18 cellular contexts compared by ENCODE assay signal in genomic region chr11:28837599-28837998, GRCh38.
"Had no signal": no experiment of that assay in that cellular context is flagged by ENCODE, and none has a peak within 500 bp of the region (broad histone marks: within the 10 kb centered on the region; RNA-seq: fewer than 3 reads in every experiment).

No MANE protein-coding gene starts in this region.

- H3K36me3 ChIP-seq: colonic mucosa, gastroesophageal sphincter, heart left ventricle, left ventricle myocardium inferior, pancreas, upper lobe of right lung had no signal

- H3K9me3 Mint-ChIP-seq: activated CD4-positive, alpha-beta T cell treated with anti-CD3 and anti-CD28 coated beads, Interleukin-2, amount 10 ng/mL, durations not matched to agents 24 days and 14 days; activated T-cell treated with anti-CD3 and anti-CD28 coated beads, Interleukin-2, amount 50 U/mL, for 4 hours had no signal

- H3K9me3 ChIP-seq: colonic mucosa, gastroesophageal sphincter, heart left ventricle, left ventricle myocardium inferior, mucosa of descending colon, pancreas, upper lobe of right lung had no signal

- DNase-seq: activated CD4-positive, alpha-beta T cell treated with anti-CD3 and anti-CD28 coated beads, Interleukin-2, amount 10 ng/mL, durations not matched to agents 24 days and 14 days; activated CD8-positive, alpha-beta memory T cell treated with anti-CD3 and anti-CD28 coated beads, Interleukin-2, amount 50 U/mL, for 4 hours; activated naive CD4-positive, alpha-beta T cell treated with anti-CD3 and anti-CD28 coated beads for 36 hours; activated T-cell treated with anti-CD3 and anti-CD28 coated beads, Interleukin-2, amount 50 U/mL, for 4 hours; colonic mucosa; heart left ventricle; left ventricle myocardium inferior; mucosa of descending colon; naive thymus-derived CD4-positive, alpha-beta T cell; pancreas; stimulated activated CD8-positive, alpha-beta memory T cell treated with anti-CD3 and anti-CD28 coated beads, Interleukin-4, amount 100 ng/mL, for 48 hours; stimulated activated naive CD4-positive, alpha-beta T cell; upper lobe of right lung had no signal

- H3K27me3 ChIP-seq: colonic mucosa, gastroesophageal sphincter, heart left ventricle, pancreas, upper lobe of right lung had no signal

- H3K4me1 ChIP-seq: colonic mucosa, gastroesophageal sphincter, heart left ventricle, left ventricle myocardium inferior, pancreas, upper lobe of right lung had no signal

- H3K36me3 Mint-ChIP-seq: brain; naive thymus-derived CD4-positive, alpha-beta T cell had no signal

- H3K4me3 ChIP-seq: colonic mucosa, gastroesophageal sphincter, heart left ventricle, left ventricle myocardium inferior, mucosa of descending colon, pancreas, upper lobe of right lung had no signal

- ATAC-seq: activated T-cell treated with anti-CD3 and anti-CD28 coated beads, Interleukin-2, amount 50 U/mL, for 4 hours; esophagus mucosa; gastroesophageal sphincter; heart left ventricle; mucosa of descending colon; naive thymus-derived CD4-positive, alpha-beta T cell; pancreas; sciatic nerve; upper lobe of right lung had no signal

- H3K27ac Mint-ChIP-seq: activated CD4-positive, alpha-beta T cell treated with anti-CD3 and anti-CD28 coated beads, Interleukin-2, amount 10 ng/mL, durations not matched to agents 24 days and 14 days; activated naive CD4-positive, alpha-beta T cell treated with anti-CD3 and anti-CD28 coated beads for 36 hours; brain; naive thymus-derived CD4-positive, alpha-beta T cell had no signal

- H3K4me1 Mint-ChIP-seq: activated CD4-positive, alpha-beta T cell treated with anti-CD3 and anti-CD28 coated beads, Interleukin-2, amount 10 ng/mL, durations not matched to agents 24 days and 14 days; central memory CD8-positive, alpha-beta T cell; naive thymus-derived CD4-positive, alpha-beta T cell had no signal

- H3K27me3 Mint-ChIP-seq: activated CD4-positive, alpha-beta T cell treated with anti-CD3 and anti-CD28 coated beads, Interleukin-2, amount 10 ng/mL, durations not matched to agents 24 days and 14 days; brain; central memory CD8-positive, alpha-beta T cell; naive thymus-derived CD4-positive, alpha-beta T cell had no signal

- H3K27ac ChIP-seq: colonic mucosa, gastroesophageal sphincter, heart left ventricle, left ventricle myocardium inferior, pancreas, upper lobe of right lung had no signal

- H3K4me3 Mint-ChIP-seq: activated CD4-positive, alpha-beta T cell treated with anti-CD3 and anti-CD28 coated beads, Interleukin-2, amount 10 ng/mL, durations not matched to agents 24 days and 14 days; activated naive CD4-positive, alpha-beta T cell treated with anti-CD3 and anti-CD28 coated beads for 36 hours; activated T-cell treated with anti-CD3 and anti-CD28 coated beads, Interleukin-2, amount 50 U/mL, for 4 hours; brain; central memory CD8-positive, alpha-beta T cell; naive thymus-derived CD4-positive, alpha-beta T cell had no signal
